8 cellular contexts compared by ENCODE assay signal in genomic region chr17:66625321-66625767, GRCh38.
A peak's percentile ranks its signal among the peaks of the same experiment; 100 is the strongest.
DNase-seq lines count a peak whose midpoint lies in the region; ATAC-seq, FAIRE-seq and TF ChIP-seq lines count a peak whose summit lies in the region.

No MANE protein-coding gene starts in this region.

- no peaks in the 10 kb centered on the region for H4K20me1 ChIP-seq in HepG2 (ENCODE audit: insufficient read depth, low read length)

- ATAC-seq in HepG2 (peak; percentile 81), omental fat pad (ENCODE audit: low FRiP score) (no peak)
- no peak for ATAC-seq in effector memory CD8-positive, alpha-beta T cell (replicated peaks)

- in situ Hi-C loops in astrocyte of the spinal cord (cut with HindIII; ENCODE audit: low sequenced_read_pairs) (no loop called here), HepG2 (cut with HindIII; ENCODE audit: extremely low pct_ligation_motif_present, low pct_unique_long_range_greater_than_20kb) (loop anchor here (10.0 kb wide), 1 partner anchor 371 kb away; no protein-coding TSS in a partner anchor)

- H3K4me3 Mint-ChIP-seq in effector memory CD8-positive, alpha-beta T cell = no peak overlapping the region
- no peak overlapping the region for H3K4me3 Mint-ChIP-seq in activated naive CD4-positive, alpha-beta T cell treated with anti-CD3 and anti-CD28 coated beads, Interleukin-2, amount 10 ng/mL, durations not matched to agents 7 days and 5 days

- intact Hi-C loops in HepG2 (cut with micrococcal nuclease; ENCODE audit: unreplicated experiment) = loop anchor here (1.0 kb wide), 2 partner anchors 370 to 425 kb away; no protein-coding TSS in a partner anchor

- H3K9ac ChIP-seq in HepG2 (ENCODE audit: insufficient read depth, low read depth, low read length) = no peak overlapping the region

- 80% methylated on average over 2 of the region's 2 CpGs for WGBS in HepG2 (ENCODE audit: low lambda C conversion rate)

- H3K9me3 ChIP-seq in HepG2 (ENCODE audit: low read length) = no peaks in the 10 kb centered on the region

- no peak overlapping the region for H3K27ac ChIP-seq in HepG2 (ENCODE audit: extremely low read length, insufficient read depth, low read length)

- FAIRE-seq in HepG2 (lab: Jason Lieb, UNC) = peak; percentile 51

- H3K4me3 ChIP-seq in astrocyte of the spinal cord (ENCODE audit: low read depth, low read length) (no peak overlapping the region), HepG2 (replicated peaks in 1 of 3; ENCODE audit: insufficient read depth in 1 of 3, low read depth in 2 of 3, low read length in 3 of 3) (no peak overlapping the region)

- peak; percentile 61; the same call in 1 of the 2 replicates for TF ChIP-seq RAD21 in HepG2 (CRISPR knock-in tag; IDR thresholded peaks at IDR 0.05)

- peaks cover 0 to under 1% of the 10 kb centered on the region in 2 donors for H3K4me1 Mint-ChIP-seq in effector memory CD8-positive, alpha-beta T cell (ENCODE audit: low read depth in 2 of 2)
- peaks cover 2% of the 10 kb centered on the region for H3K4me1 Mint-ChIP-seq in activated naive CD4-positive, alpha-beta T cell treated with anti-CD3 and anti-CD28 coated beads, Interleukin-2, amount 10 ng/mL, durations not matched to agents 7 days and 5 days

- BruUV-seq in HepG2 (replicated peaks; lab: Mats Ljungman, UMichigan) = no TSS peak

- no peaks in the 10 kb centered on the region for H3K27me3 ChIP-seq in HepG2 (ENCODE audit: control insufficient read depth in 1 of 2, insufficient read depth in 2 of 2, low read length in 2 of 2)

- POLR2A ChIA-PET in HepG2 (lab: Yijun Ruan, JAX) = no interaction called here

- CTCF ChIA-PET in HepG2 (lab: Yijun Ruan, JAX; ENCODE audit: low intra/inter-chr PET ratio, low total read pairs) = interaction anchor here (1.5 kb wide), 1 partner anchor 370 kb away, joined by 8 read pairs; no protein-coding TSS in a partner anchor
- CTCF ChIA-PET in activated naive CD4-positive, alpha-beta T cell treated with anti-CD3 and anti-CD28 coated beads, Interleukin-2, amount 10 ng/mL, durations not matched to agents 7 days and 5 days (lab: Charles Lee) = interaction anchor here (1.0 kb wide), 1 partner anchor 297 kb away, joined by 3 read pairs; no protein-coding TSS in a partner anchor

- no peak overlapping the region for H3K4me2 ChIP-seq in HepG2 (ENCODE audit: low read depth, low read length)

- TF ChIP-seq POLR2A in HepG2 (IDR thresholded peaks at IDR 0.05; ENCODE audit: insufficient read depth in 1 of 2, low read depth in 2 of 2, low read length in 2 of 2) = no peak

- H3K9me3 Mint-ChIP-seq in effector memory CD8-positive, alpha-beta T cell = no peaks in the 10 kb centered on the region
- no peaks in the 10 kb centered on the region for H3K9me3 Mint-ChIP-seq in activated naive CD4-positive, alpha-beta T cell treated with anti-CD3 and anti-CD28 coated beads, Interleukin-2, amount 10 ng/mL, durations not matched to agents 7 days and 5 days

- TF ChIP-seq EP300 in HepG2 (IDR thresholded peaks at IDR 0.05; ENCODE audit: low read depth in 2 of 2, low read length in 2 of 2) (no peak), HepG2 (CRISPR knock-in tag; IDR thresholded peaks at IDR 0.05; ENCODE audit: borderline replicate concordance) (no peak)

- H3K27ac Mint-ChIP-seq in effector memory CD8-positive, alpha-beta T cell = no peak overlapping the region
- H3K27ac Mint-ChIP-seq in activated naive CD4-positive, alpha-beta T cell treated with anti-CD3 and anti-CD28 coated beads, Interleukin-2, amount 10 ng/mL, durations not matched to agents 7 days and 5 days = no peak overlapping the region

- H3K36me3 Mint-ChIP-seq in effector memory CD8-positive, alpha-beta T cell (ENCODE audit: insufficient read depth) = no peaks in the 10 kb centered on the region
- peaks cover 5% of the 10 kb centered on the region for H3K36me3 Mint-ChIP-seq in activated naive CD4-positive, alpha-beta T cell treated with anti-CD3 and anti-CD28 coated beads, Interleukin-2, amount 10 ng/mL, durations not matched to agents 7 days and 5 days

- H3K79me2 ChIP-seq in HepG2 (ENCODE audit: insufficient read depth, low read length) = peaks cover 2% of the 10 kb centered on the region

- no peaks in the 10 kb centered on the region for H3K27me3 Mint-ChIP-seq in effector memory CD8-positive, alpha-beta T cell
- no peaks in the 10 kb centered on the region for H3K27me3 Mint-ChIP-seq in activated naive CD4-positive, alpha-beta T cell treated with anti-CD3 and anti-CD28 coated beads, Interleukin-2, amount 10 ng/mL, durations not matched to agents 7 days and 5 days

- no peaks in the 10 kb centered on the region for H3K36me3 ChIP-seq in HepG2 (replicated peaks in 1 of 2; ENCODE audit: control insufficient read depth in 1 of 2, insufficient read depth in 2 of 2, low read length in 2 of 2)

- H3K4me1 ChIP-seq in HepG2 (ENCODE audit: insufficient read depth, low read length) = peaks cover 22% of the 10 kb centered on the region

- TF ChIP-seq CTCF in astrocyte of the spinal cord (IDR thresholded peaks at IDR 0.05; ENCODE audit: low read depth, low read length) (peak; percentile 36), HepG2 (CRISPR knock-in tag; IDR thresholded peaks at IDR 0.05) (peak; percentile 56), omental fat pad (IDR thresholded peaks at IDR 0.05) (no peak)

- H2AFZ ChIP-seq in HepG2 (ENCODE audit: low read length) = no peak overlapping the region

- DNase-seq in ELR (ENCODE audit: low read depth) (peak; percentile 69), MV-4-11 (lab: John Stamatoyannopoulos, UW) (peak; percentile 25), astrocyte of the spinal cord (ENCODE audit: low read depth, low spot score) (peak; percentile 41), HepG2 (ENCODE audit: low spot score) (peak; percentile 41), omental fat pad (ENCODE audit: low spot score) (no peak)
- no peak for DNase-seq in effector memory CD8-positive, alpha-beta T cell
- DNase-seq in activated CD4-positive, alpha-beta T cell treated with anti-CD3 and anti-CD28 coated beads, Interleukin-2, amount 50 U/mL, for 1 hour = no peak
- no peak for DNase-seq in activated naive CD4-positive, alpha-beta T cell treated with anti-CD3 and anti-CD28 coated beads, Interleukin-2, amount 10 ng/mL, durations not matched to agents 7 days and 5 days

TF ChIP-seq in HepG2, 621 proteins besides CTCF, POLR2A, EP300 and RAD21:
- TF ChIP-seq ZNF263 (CRISPR knock-in tag; IDR thresholded peaks at IDR 0.05) = no peak
- no peak for TF ChIP-seq ZNF572 (CRISPR knock-in tag; IDR thresholded peaks at IDR 0.05)
- peak; percentile 45; the same call in 1 of the 2 replicates for TF ChIP-seq CEBPB (IDR thresholded peaks at IDR 0.05; ENCODE audit: borderline replicate concordance, low read depth, low read length)
- no peak for TF ChIP-seq NFAT5 (CRISPR knock-in tag; IDR thresholded peaks at IDR 0.05)
- TF ChIP-seq STAG1 (CRISPR knock-in tag; IDR thresholded peaks at IDR 0.05) = peak; percentile 83
- TF ChIP-seq RBM39 (IDR thresholded peaks at IDR 0.05; ENCODE audit: low read depth, low read length, poor library complexity, severe bottlenecking) = no peak
- TF ChIP-seq SMC3 (IDR thresholded peaks at IDR 0.05; ENCODE audit: low read length) = peak; percentile 54; the same call in 1 of the 2 replicates
- TF ChIP-seq ATF7-NPFF (CRISPR knock-in tag; IDR thresholded peaks at IDR 0.05; ENCODE audit: low read depth) = no peak
- TF ChIP-seq BRCA1 (CRISPR knock-in tag; IDR thresholded peaks at IDR 0.05) = no peak
- TF ChIP-seq KAT8 (CRISPR knock-in tag; IDR thresholded peaks at IDR 0.05) = 0 out of 2 replicates have a peak, but pooled peaks have one; percentile 22
- no peak for TF ChIP-seq ZNF367 (CRISPR knock-in tag; IDR thresholded peaks at IDR 0.05; ENCODE audit: borderline replicate concordance)

Comparison
In these comparisons a context has a peak if more than half of its experiments do, and no peak if none do; other contexts are left out.
1. DNase-seq: peak in ELR (single experiment), MV-4-11 (single experiment), astrocyte of the spinal cord (single experiment) and HepG2 (single experiment); none in omental fat pad (single experiment), effector memory CD8-positive, alpha-beta T cell (0 of 3), activated CD4-positive, alpha-beta T cell treated with anti-CD3 and anti-CD28 coated beads, Interleukin-2, amount 50 U/mL, for 1 hour (single experiment) and activated naive CD4-positive, alpha-beta T cell treated with anti-CD3 and anti-CD28 coated beads, Interleukin-2, amount 10 ng/mL, durations not matched to agents 7 days and 5 days (single experiment).
2. CTCF ChIP-seq: peak in astrocyte of the spinal cord (single experiment) and HepG2 (single experiment); none in omental fat pad (0 of 3).